Comparison of ENCODE assay signal across 23 cellular contexts in genomic region chr9:107462691-107463090, GRCh38. TPM values are rescaled to one million over a fixed set of nuclear protein-coding genes. Genes with fewer than 3 reads are reported as not detected.
A peak's percentile ranks its signal among the peaks of the same experiment; 100 is the strongest.
DNase-seq lines count a peak whose midpoint lies in the region; FAIRE-seq and TF ChIP-seq lines count a peak whose summit lies in the region.
"Had no signal": no experiment of that assay in that cellular context is flagged by ENCODE, and none has a peak within 500 bp of the region (broad histone marks: within the 10 kb centered on the region; RNA-seq: fewer than 3 reads in every experiment).

No MANE protein-coding gene starts in this region.

- FAIRE-seq in urothelium cell line (lab: Jason Lieb, UNC) = no peak

- no peak for TF ChIP-seq CTCF in MCF 10A (IDR thresholded peaks at IDR 0.05; ENCODE audit: unreplicated experiment)
- TF ChIP-seq CTCF in breast epithelium (IDR thresholded peaks at IDR 0.05) = no peak

- H3K27ac ChIP-seq in breast epithelium = no peak overlapping the region
- H3K27ac ChIP-seq: ascending aorta, C4-2B, esophagus muscularis mucosa, PC-9, SJCRH30, vagina had no signal

- H3K27ac Mint-ChIP-seq in MCF 10A (ENCODE audit: low read depth, unreplicated experiment) = peak overlapping the region; percentile 18
- H3K27ac Mint-ChIP-seq: activated B cell treated with CpG ODN at 0.5 μM for 24 hours; activated naive CD4-positive, alpha-beta T cell treated with anti-CD3 and anti-CD28 coated beads for 36 hours; activated T-cell treated with anti-CD3 and anti-CD28 coated beads, Interleukin-2, amount 50 U/mL, for 24 hours; effector memory CD8-positive, alpha-beta T cell; natural killer cell; T-helper 2 cell treated with Interferon-gamma antibody and Interleukin-4, amounts not matched to agents 5 μg/mL and 100 μg/mL, for 36 hours had no signal

- no peak overlapping the region for H3K4me3 ChIP-seq in breast epithelium
- H3K4me3 ChIP-seq: ascending aorta, esophagus muscularis mucosa, HAP-1, PC-9, SJCRH30, vagina had no signal

- BruUV-seq in MCF 10A (replicated peaks; lab: Mats Ljungman, UMichigan) = no TSS peak

- no peaks in the 10 kb centered on the region for H3K9me3 Mint-ChIP-seq in MCF 10A (ENCODE audit: unreplicated experiment)
- H3K9me3 Mint-ChIP-seq: activated B cell treated with CpG ODN at 0.5 μM for 24 hours; activated naive CD4-positive, alpha-beta T cell treated with anti-CD3 and anti-CD28 coated beads for 36 hours; activated T-cell treated with anti-CD3 and anti-CD28 coated beads, Interleukin-2, amount 50 U/mL, for 24 hours; effector memory CD8-positive, alpha-beta T cell; natural killer cell; T-helper 2 cell treated with Interferon-gamma antibody and Interleukin-4, amounts not matched to agents 5 μg/mL and 100 μg/mL, for 36 hours had no signal

- TF ChIP-seq POLR2A in breast epithelium (IDR thresholded peaks at IDR 0.05) = no peak

- H3K9me3 ChIP-seq in breast epithelium = peaks cover 0 to 11% of the 10 kb centered on the region in 2 donors
- H3K9me3 ChIP-seq: ascending aorta, HAP-1, SJCRH30 had no signal

- no peaks in the 10 kb centered on the region for H3K36me3 Mint-ChIP-seq in MCF 10A (ENCODE audit: insufficient read depth, unreplicated experiment)
- H3K36me3 Mint-ChIP-seq: natural killer cell had no signal

- no peaks in the 10 kb centered on the region for H3K27me3 ChIP-seq in breast epithelium
- H3K27me3 ChIP-seq: vagina had no signal

- no peaks in the 10 kb centered on the region for H3K36me3 ChIP-seq in breast epithelium
- H3K36me3 ChIP-seq: ascending aorta, esophagus muscularis mucosa, HAP-1, SJCRH30, vagina had no signal

- intact Hi-C loops in MCF 10A (cut with micrococcal nuclease) (no loop called here), breast epithelium (cut with DNase I; ENCODE audit: low total_unique reads) (loop anchor here (10.0 kb wide), 1 partner anchor 812 kb away; no protein-coding TSS in a partner anchor)

- CTCF ChIA-PET in MCF 10A (lab: Yijun Ruan, JAX) = interaction anchor here (0.6 to 0.8 kb wide), 2 partner anchors 1114 to 1488 kb away, joined by 3 to 5 read pairs; no protein-coding TSS in a partner anchor

- no peak overlapping the region for H3K4me3 Mint-ChIP-seq in MCF 10A (ENCODE audit: unreplicated experiment)
- H3K4me3 Mint-ChIP-seq: activated B cell treated with CpG ODN at 0.5 μM for 24 hours; activated naive CD4-positive, alpha-beta T cell treated with anti-CD3 and anti-CD28 coated beads for 36 hours; activated T-cell treated with anti-CD3 and anti-CD28 coated beads, Interleukin-2, amount 50 U/mL, for 24 hours; effector memory CD8-positive, alpha-beta T cell; natural killer cell; T-helper 2 cell treated with Interferon-gamma antibody and Interleukin-4, amounts not matched to agents 5 μg/mL and 100 μg/mL, for 36 hours had no signal

- H3K4me1 ChIP-seq in breast epithelium = no peaks in the 10 kb centered on the region
- H3K4me1 ChIP-seq: ascending aorta, SJCRH30 had no signal

- DNase-seq in MCF 10A (ENCODE audit: unreplicated experiment) = no peak
- DNase-seq in breast epithelium (ENCODE audit: low spot score in 2 of 2) = no peak
- peak; percentile 15 for DNase-seq in NCI-H69 (lab: John Stamatoyannopoulos, UW)
- peak; percentile 60 for DNase-seq in fibroblast of gingiva (ENCODE audit: low read depth)
- DNase-seq in urothelium cell line (ENCODE audit: low spot score) = peak; percentile 27
- no peak for DNase-seq in DMS 273 (lab: John Stamatoyannopoulos, UW; ENCODE audit: unreplicated experiment)
- DNase-seq in central memory CD4-positive, alpha-beta T cell = no peak
- DNase-seq in NCI-H2171 treated with DMSO at 0.1 percent for 48 hours (lab: John Stamatoyannopoulos, UW) = no peak
- DNase-seq: 8988T; activated B cell treated with CpG ODN at 0.5 μM for 24 hours; activated naive CD4-positive, alpha-beta T cell treated with anti-CD3 and anti-CD28 coated beads for 36 hours; activated T-cell treated with anti-CD3 and anti-CD28 coated beads, Interleukin-2, amount 50 U/mL, for 24 hours; effector memory CD8-positive, alpha-beta T cell; natural killer cell; NCI-H2227 treated with DMSO at 0.1 percent for 48 hours; PC-9; SJCRH30 had no signal

- H3K4me1 Mint-ChIP-seq in MCF 10A (ENCODE audit: insufficient read depth, unreplicated experiment) = no peaks in the 10 kb centered on the region
- H3K4me1 Mint-ChIP-seq: natural killer cell had no signal

- no peaks in the 10 kb centered on the region for H3K27me3 Mint-ChIP-seq in MCF 10A (ENCODE audit: insufficient read depth, unreplicated experiment)

- POLR2A ChIA-PET in MCF 10A (lab: Yijun Ruan, JAX) = no interaction called here

RNA-seq across cellular contexts. Expression of gene KLF4, which starts 26.9 kb away (rescaled TPM):
- 94.9 and 96.0 TPM in 2 replicates for total RNA-seq in MCF 10A (2022)
- total RNA-seq in breast epithelium = 100 to 1,000 TPM in 1 of 3 donors, 10 to 100 TPM in 2; 52.7 to 165 (median 53.4) TPM

Comparison
In these comparisons a context has a peak if more than half of its experiments do, and no peak if none do; other contexts are left out.
1. DNase-seq: peak in NCI-H69 (single experiment), fibroblast of gingiva (single experiment) and urothelium cell line (single experiment); none in MCF 10A (single experiment), breast epithelium (0 of 2), DMS 273 (single experiment), central memory CD4-positive, alpha-beta T cell (single experiment) and NCI-H2171 treated with DMSO at 0.1 percent for 48 hours (single experiment).